ENCODE assay signal across 19 cellular contexts in genomic region chr7:80603940-80604339, GRCh38. TPM values are rescaled to one million over a fixed set of nuclear protein-coding genes. Genes with fewer than 3 reads are reported as not detected.
DNase-seq lines count a peak whose midpoint lies in the region; ATAC-seq and TF ChIP-seq lines count a peak whose summit lies in the region.
"Had no signal": no experiment of that assay in that cellular context is flagged by ENCODE, and none has a peak within 500 bp of the region (broad histone marks: within the 10 kb centered on the region; RNA-seq: fewer than 3 reads in every experiment).

No MANE protein-coding gene starts in this region.

- ATAC-seq in heart right ventricle: peak in 7 of 8 donors; percentile 53 to 88 (median 76)
- ATAC-seq: PC-3 had no signal

- H3K4me3 ChIP-seq in heart right ventricle (peak overlapping the region in 9 of 10 donors; percentile 27 to 53 (median 39)), subcutaneous abdominal adipose tissue (ENCODE audit: low read depth in 1 of 5, low read length in 5 of 5) (peak overlapping the region in 4 of 5 donors; percentile 48 to 63 (median 58)), SJCRH30 (no peak overlapping the region)
- H3K4me3 ChIP-seq: BLaER1 treated with 17β-estradiol and CSF1 and Interleukin-3, amounts not matched to agents 10 nM and 100 nM; MG63 had no signal

- no peak for TF ChIP-seq CTCF in heart right ventricle (IDR thresholded peaks at IDR 0.05)

- H3K36me3 ChIP-seq in heart right ventricle (no peaks in the 10 kb centered on the region), subcutaneous abdominal adipose tissue (ENCODE audit: control insufficient read depth in 5 of 5, insufficient read depth in 5 of 5, low read length in 5 of 5) (no peaks in the 10 kb centered on the region), SJCRH30 (no peaks in the 10 kb centered on the region)
- H3K36me3 ChIP-seq: BLaER1 treated with 17β-estradiol and CSF1 and Interleukin-3, amounts not matched to agents 10 nM and 100 nM; MG63 had no signal

- DNase-seq in NCI-H1092 treated with DMSO at 0.1 percent for 48 hours (lab: John Stamatoyannopoulos, UW) (peak; percentile 14), NCI-H1092 (lab: John Stamatoyannopoulos, UW) (no peak), NCI-H2029 (lab: John Stamatoyannopoulos, UW) (peak; percentile 56), heart right ventricle (no peak), SW480 (ENCODE audit: low spot score) (no peak), OCI-M2 (lab: John Stamatoyannopoulos, UW; ENCODE audit: unreplicated experiment) (no peak), SJCRH30 (no peak)
- DNase-seq: CD8-positive, alpha-beta memory T cell; HFFc6; Karpas-422; MG63; NCI-H1105; NCI-H2227 treated with DMSO at 0.1 percent for 48 hours; NCI-H524; NK-92 treated with Interleukin-12 subunit alpha and Interleukin-12 subunit beta, amount 100 ng/mL, for 24 hours; PC-3 had no signal

- H3K27ac ChIP-seq in heart right ventricle (peak overlapping the region; percentile 51 to 87 (median 74)), subcutaneous abdominal adipose tissue (ENCODE audit: low read depth, low read length) (peak overlapping the region; percentile 80), SJCRH30 (no peak overlapping the region)
- H3K27ac ChIP-seq: BLaER1 treated with 17β-estradiol and CSF1 and Interleukin-3, amounts not matched to agents 10 nM and 100 nM; RWPE1 had no signal

- H3K9ac ChIP-seq in subcutaneous abdominal adipose tissue (ENCODE audit: low read length in 5 of 5): no peak overlapping the region
- H3K9ac ChIP-seq: BLaER1 treated with 17β-estradiol and CSF1 and Interleukin-3, amounts not matched to agents 10 nM and 100 nM had no signal

- H3K27me3 ChIP-seq in heart right ventricle: no peaks in the 10 kb centered on the region
- no peaks in the 10 kb centered on the region for H3K27me3 ChIP-seq in subcutaneous abdominal adipose tissue (ENCODE audit: control insufficient read depth in 5 of 5, insufficient read depth in 4 of 5, low read length in 5 of 5)
- H3K27me3 ChIP-seq in SJCRH30: no peaks in the 10 kb centered on the region
- H3K27me3 ChIP-seq: BLaER1 treated with 17β-estradiol and CSF1 and Interleukin-3, amounts not matched to agents 10 nM and 100 nM; MG63 had no signal

- H3K4me1 ChIP-seq in heart right ventricle (peaks cover 2 to 85% (median 38%) of the 10 kb centered on the region in 9 donors), subcutaneous abdominal adipose tissue (ENCODE audit: control insufficient read depth in 5 of 5, insufficient read depth in 5 of 5, low read length in 5 of 5) (peaks cover 0 to 42% (median 19%) of the 10 kb centered on the region in 5 donors), SJCRH30 (no peaks in the 10 kb centered on the region)
- H3K4me1 ChIP-seq: BLaER1 treated with 17β-estradiol and CSF1 and Interleukin-3, amounts not matched to agents 10 nM and 100 nM had no signal

- H3K9me3 ChIP-seq in heart right ventricle (no peaks in the 10 kb centered on the region), subcutaneous abdominal adipose tissue (ENCODE audit: control insufficient read depth in 5 of 5, low read length in 5 of 5) (no peaks in the 10 kb centered on the region), SJCRH30 (replicated peaks) (no peaks in the 10 kb centered on the region)
- H3K9me3 ChIP-seq: BLaER1 treated with 17β-estradiol and CSF1 and Interleukin-3, amounts not matched to agents 10 nM and 100 nM; MG63 had no signal

- intact Hi-C loops in heart right ventricle (cut with DNase I): loop anchor here in 5 of 10 donors (5.0 to 10.0 kb wide), 4 partner anchors 33 to 137 kb away; partner anchors contain the start of gene CD36 (in 2 of the 5)

- WGBS in heart right ventricle, 2 donors: 63 to 70% methylated on average over 2 of the region's 2 CpGs

RNA-seq across cellular contexts. Expression of gene CD36, which starts 34.5 kb away (rescaled TPM):
- 1,000 to 10,000 TPM in 5 of 10 donors, 100 to 1,000 TPM in 5; 509 to 1,458 (median 988) TPM for total RNA-seq in heart right ventricle
- 100 to 1,000 TPM; 190 to 586 TPM for polyA plus RNA-seq in heart right ventricle
- total RNA-seq in SJCRH30 (2014; rRNA removed; shearing (Covaris generic)): 0.13 and 0.22 TPM in 2 replicates
- total RNA-seq: PC-3 had no signal
- polyA plus RNA-seq: CD8-positive, alpha-beta memory T cell had no signal

Comparison
In these comparisons a context has a peak if more than half of its experiments do, and no peak if none do; other contexts are left out.
1. DNase-seq: peak in NCI-H1092 treated with DMSO at 0.1 percent for 48 hours (single experiment) and NCI-H2029 (single experiment); none in NCI-H1092 (single experiment), heart right ventricle (0 of 2), SW480 (single experiment), OCI-M2 (single experiment) and SJCRH30 (0 of 2).
2. RNA of gene CD36, which starts 34.5 kb away (total RNA-seq): 509 to 1,458 TPM in heart right ventricle; 0.13 to 0.22 TPM in SJCRH30; every median in the first group is over 100 times any median in the second.